Comparison of ENCODE assay signal across 8 cellular contexts in the genomic region with DNA sequence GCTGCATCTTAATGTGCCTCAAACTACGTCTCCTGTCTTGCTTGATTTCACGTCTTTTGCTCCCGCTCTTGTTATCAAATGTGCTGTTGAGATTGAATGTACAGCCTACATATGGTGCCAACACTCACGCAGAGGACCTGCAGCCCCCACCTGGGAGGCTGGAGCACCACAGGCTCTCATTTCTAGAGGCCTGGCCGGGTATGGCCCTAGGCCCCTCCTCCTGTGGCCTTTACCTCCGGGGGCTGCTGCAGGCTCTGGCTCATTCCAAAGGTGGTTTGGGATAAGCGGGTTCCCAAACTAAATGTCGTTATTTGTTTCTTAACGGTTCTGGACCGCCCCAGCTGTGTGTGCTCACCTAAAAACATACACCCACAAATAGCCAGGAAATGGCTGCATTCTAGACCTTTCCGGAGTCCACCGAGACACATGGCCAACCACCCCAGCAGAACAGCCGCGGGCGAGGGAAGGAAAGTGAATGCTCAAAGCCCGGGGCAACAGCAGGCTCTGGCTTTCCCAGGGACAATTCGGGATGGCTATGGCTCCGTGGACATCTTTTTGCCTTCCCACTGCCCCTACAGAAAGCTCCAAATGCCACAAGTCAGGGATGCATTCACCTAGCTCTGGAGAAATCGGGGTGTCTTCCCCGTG.
"Had no signal": no experiment of that assay in that cellular context is flagged by ENCODE, and none has a peak within 500 bp of the region (broad histone marks: within the 10 kb centered on the region; RNA-seq: fewer than 3 reads in every experiment).

No MANE protein-coding gene starts in this region.

- H3K27ac ChIP-seq: GM23248, HL-60 had no signal

- FAIRE-seq: HepG2 had no signal

- H3K27ac Mint-ChIP-seq: H9, HFFc6, IgD-negative memory B cell had no signal

- DNase-seq: GM23248, GOT3, H9, HCEC 1CT, HFFc6 had no signal

- H3K4me3 ChIP-seq: GM23248 had no signal

- H3K9me3 Mint-ChIP-seq: H9, HFFc6, IgD-negative memory B cell had no signal

- H3K36me3 Mint-ChIP-seq: IgD-negative memory B cell had no signal

- H3K4me3 Mint-ChIP-seq: H9, HFFc6, IgD-negative memory B cell had no signal

- ATAC-seq: HepG2 had no signal
